23 cellular contexts compared by ENCODE assay signal in genomic region chr12:109687250-109687649, GRCh38.
"Had no signal": no experiment of that assay in that cellular context is flagged by ENCODE, and none has a peak within 500 bp of the region (broad histone marks: within the 10 kb centered on the region; RNA-seq: fewer than 3 reads in every experiment).

No MANE protein-coding gene starts in this region.

- ATAC-seq: activated T-cell treated with anti-CD3 and anti-CD28 coated beads, Interleukin-2, amount 50 U/mL, for 72 hours; K562; T-cell had no signal

- H3K4me3 ChIP-seq: cardiac muscle cell, K562 had no signal

- H3K27me3 ChIP-seq: brain microvascular endothelial cell, cardiac muscle cell had no signal

- H3K36me3 ChIP-seq: brain microvascular endothelial cell, cardiac muscle cell had no signal

- H3K27ac ChIP-seq: brain microvascular endothelial cell, cardiac muscle cell had no signal

- DNase-seq: activated B cell treated with CpG ODN at 0.5 μM for 24 hours; activated CD4-positive, alpha-beta memory T cell treated with anti-CD3 and anti-CD28 coated beads, Interleukin-2, amount 10 ng/mL, durations not matched to agents 7 days and 5 days; activated CD4-positive, alpha-beta T cell treated with anti-CD3 and anti-CD28 coated beads, Interleukin-2, amount 10 ng/mL, durations not matched to agents 7 days and 5 days; activated gamma-delta T cell treated with Interleukin-2 at 50 U/mL for 16 hours; activated naive CD4-positive, alpha-beta T cell treated with anti-CD3 and anti-CD28 coated beads, Interleukin-2, amount 10 ng/mL, durations not matched to agents 7 days and 5 days; activated naive CD8-positive, alpha-beta T cell treated with anti-CD3 and anti-CD28 coated beads for 36 hours; activated T-cell treated with anti-CD3 and anti-CD28 coated beads for 4 hours; activated T-cell treated with anti-CD3 and anti-CD28 coated beads, Interleukin-2, amount 50 U/mL, for 72 hours; brain microvascular endothelial cell; Karpas-422; MM.1S; NCI-H1105; NCI-H1436 treated with DMSO at 0.1 percent for 48 hours; NCI-H2081; NCI-H345; NCI-H510A; NCI-H748 treated with DMSO at 0.1 percent for 48 hours; SIG-M5; T-cell; T-helper 2 cell; T1000 had no signal
